In genomic region chr11:63567044-63567840, GRCh38 we compare ENCODE assay signal across 1 cellular context.
TF ChIP-seq lines count a peak whose summit lies in the region.

No MANE protein-coding gene starts in this region.

TF ChIP-seq in GM12878, 131 proteins besides CTCF, POLR2A, EP300 and RAD21 (continued from another document):
- TF ChIP-seq, protein P1, sequence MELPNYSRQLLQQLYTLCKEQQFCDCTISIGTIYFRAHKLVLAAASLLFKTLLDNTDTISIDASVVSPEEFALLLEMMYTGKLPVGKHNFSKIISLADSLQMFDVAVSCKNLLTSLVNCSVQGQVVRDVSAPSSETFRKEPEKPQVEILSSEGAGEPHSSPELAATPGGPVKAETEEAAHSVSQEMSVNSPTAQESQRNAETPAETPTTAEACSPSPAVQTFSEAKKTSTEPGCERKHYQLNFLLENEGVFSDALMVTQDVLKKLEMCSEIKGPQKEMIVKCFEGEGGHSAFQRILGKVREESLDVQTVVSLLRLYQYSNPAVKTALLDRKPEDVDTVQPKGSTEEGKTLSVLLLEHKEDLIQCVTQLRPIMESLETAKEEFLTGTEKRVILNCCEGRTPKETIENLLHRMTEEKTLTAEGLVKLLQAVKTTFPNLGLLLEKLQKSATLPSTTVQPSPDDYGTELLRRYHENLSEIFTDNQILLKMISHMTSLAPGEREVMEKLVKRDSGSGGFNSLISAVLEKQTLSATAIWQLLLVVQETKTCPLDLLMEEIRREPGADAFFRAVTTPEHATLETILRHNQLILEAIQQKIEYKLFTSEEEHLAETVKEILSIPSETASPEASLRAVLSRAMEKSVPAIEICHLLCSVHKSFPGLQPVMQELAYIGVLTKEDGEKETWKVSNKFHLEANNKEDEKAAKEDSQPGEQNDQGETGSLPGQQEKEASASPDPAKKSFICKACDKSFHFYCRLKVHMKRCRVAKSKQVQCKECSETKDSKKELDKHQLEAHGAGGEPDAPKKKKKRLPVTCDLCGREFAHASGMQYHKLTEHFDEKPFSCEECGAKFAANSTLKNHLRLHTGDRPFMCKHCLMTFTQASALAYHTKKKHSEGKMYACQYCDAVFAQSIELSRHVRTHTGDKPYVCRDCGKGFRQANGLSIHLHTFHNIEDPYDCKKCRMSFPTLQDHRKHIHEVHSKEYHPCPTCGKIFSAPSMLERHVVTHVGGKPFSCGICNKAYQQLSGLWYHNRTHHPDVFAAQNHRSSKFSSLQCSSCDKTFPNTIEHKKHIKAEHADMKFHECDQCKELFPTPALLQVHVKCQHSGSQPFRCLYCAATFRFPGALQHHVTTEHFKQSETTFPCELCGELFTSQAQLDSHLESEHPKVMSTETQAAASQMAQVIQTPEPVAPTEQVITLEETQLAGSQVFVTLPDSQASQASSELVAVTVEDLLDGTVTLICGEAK (IDR thresholded peaks at IDR 0.05; ENCODE audit: borderline replicate concordance) = peak; percentile 58; the same call in 1 of the 2 replicates
- no peak for TF ChIP-seq ETV6 (conservative IDR thresholded peaks at IDR 0.05 in 1 of 2, IDR thresholded peaks at IDR 0.05 in 1 of 2; ENCODE audit: borderline replicate concordance in 1 of 2, low read depth in 1 of 2)
- TF ChIP-seq RUNX3 (IDR thresholded peaks at IDR 0.05; ENCODE audit: low read length) = peak; percentile 86
- TF ChIP-seq GABPA (IDR thresholded peaks at IDR 0.05; ENCODE audit: low read depth) = no peak
- no peak for TF ChIP-seq SMAD5 (IDR thresholded peaks at IDR 0.05; ENCODE audit: low read depth)
- peak; percentile 73 for TF ChIP-seq TCF3 (IDR thresholded peaks at IDR 0.05; ENCODE audit: borderline replicate concordance, insufficient read depth, low read depth, low read length)
- TF ChIP-seq KAT2A (conservative IDR thresholded peaks at IDR 0.05; ENCODE audit: control insufficient read depth, low read depth, low read length) = no peak
- no peak for TF ChIP-seq SUZ12 (IDR thresholded peaks at IDR 0.05; ENCODE audit: unreplicated experiment)
- no peak for TF ChIP-seq NRF1 (conservative IDR thresholded peaks at IDR 0.05; ENCODE audit: low read depth, low read length)
- no peak for TF ChIP-seq RFX5 (IDR thresholded peaks at IDR 0.05; ENCODE audit: low read depth, low read length)
- TF ChIP-seq, protein P2, sequence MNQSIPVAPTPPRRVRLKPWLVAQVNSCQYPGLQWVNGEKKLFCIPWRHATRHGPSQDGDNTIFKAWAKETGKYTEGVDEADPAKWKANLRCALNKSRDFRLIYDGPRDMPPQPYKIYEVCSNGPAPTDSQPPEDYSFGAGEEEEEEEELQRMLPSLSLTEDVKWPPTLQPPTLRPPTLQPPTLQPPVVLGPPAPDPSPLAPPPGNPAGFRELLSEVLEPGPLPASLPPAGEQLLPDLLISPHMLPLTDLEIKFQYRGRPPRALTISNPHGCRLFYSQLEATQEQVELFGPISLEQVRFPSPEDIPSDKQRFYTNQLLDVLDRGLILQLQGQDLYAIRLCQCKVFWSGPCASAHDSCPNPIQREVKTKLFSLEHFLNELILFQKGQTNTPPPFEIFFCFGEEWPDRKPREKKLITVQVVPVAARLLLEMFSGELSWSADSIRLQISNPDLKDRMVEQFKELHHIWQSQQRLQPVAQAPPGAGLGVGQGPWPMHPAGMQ (IDR thresholded peaks at IDR 0.05; ENCODE audit: borderline replicate concordance) = no peak
- TF ChIP-seq ZZZ3 (IDR thresholded peaks at IDR 0.05; ENCODE audit: control insufficient read depth, insufficient read length, low read depth) = no peak
- no peak for TF ChIP-seq BCLAF1 (IDR thresholded peaks at IDR 0.05)
- TF ChIP-seq ZSCAN29 (IDR thresholded peaks at IDR 0.05) = no peak
- peak; percentile 53 for TF ChIP-seq RAD51 (IDR thresholded peaks at IDR 0.05)
TF ChIP-seq in GM12878: peak in this region for 57.
